ENCODE assay signal across 1 cellular context in genomic region chr20:34621383-34622367, GRCh38.
TF ChIP-seq lines count a peak whose summit lies in the region.

No MANE protein-coding gene starts in this region.

TF ChIP-seq in HepG2, 621 proteins besides CTCF, POLR2A, EP300 and RAD21 (continued from another document and continues in another):
- TF ChIP-seq ZNF576 (CRISPR knock-in tag; IDR thresholded peaks at IDR 0.05) (no peak), ZNF224 (CRISPR knock-in tag; IDR thresholded peaks at IDR 0.05) (peak; percentile 92), ZNF30 (CRISPR knock-in tag; IDR thresholded peaks at IDR 0.05) (no peak; the same call in 1 of the 2 replicates), NR3C1 (CRISPR knock-in tag; IDR thresholded peaks at IDR 0.05) (no peak), SNAPC2 (CRISPR knock-in tag; IDR thresholded peaks at IDR 0.05) (no peak), CHCHD3 (CRISPR knock-in tag; IDR thresholded peaks at IDR 0.05) (no peak), KLF15 (CRISPR knock-in tag; IDR thresholded peaks at IDR 0.05; ENCODE audit: borderline replicate concordance) (no peak; the same call in 1 of the 2 replicates), ZNF562 (CRISPR knock-in tag; IDR thresholded peaks at IDR 0.05; ENCODE audit: borderline replicate concordance) (no peak), SP140L (CRISPR knock-in tag; IDR thresholded peaks at IDR 0.05; ENCODE audit: borderline replicate concordance) (no peak), NFIB (CRISPR knock-in tag; IDR thresholded peaks at IDR 0.05; ENCODE audit: borderline replicate concordance) (no peak), KLF12 (CRISPR knock-in tag; IDR thresholded peaks at IDR 0.05; ENCODE audit: borderline replicate concordance) (peak; percentile 97), ZNF468 (CRISPR knock-in tag; IDR thresholded peaks at IDR 0.05) (no peak), REXO4 (CRISPR knock-in tag; IDR thresholded peaks at IDR 0.05; ENCODE audit: borderline replicate concordance) (no peak), KLF13 (CRISPR knock-in tag; IDR thresholded peaks at IDR 0.05) (no peak), ZNF598 (CRISPR knock-in tag; IDR thresholded peaks at IDR 0.05; ENCODE audit: borderline replicate concordance) (peak; percentile 78), POLR2G (IDR thresholded peaks at IDR 0.05; ENCODE audit: low read depth, low read length) (peak; percentile 49), MLLT10 (CRISPR knock-in tag; IDR thresholded peaks at IDR 0.05) (no peak), SSRP1 (CRISPR knock-in tag; IDR thresholded peaks at IDR 0.05) (peak; percentile 36; the same call in 1 of the 2 replicates), ZNF274 (CRISPR knock-in tag; IDR thresholded peaks at IDR 0.05) (peak; percentile 51; the same call in 1 of the 2 replicates), ZNF460 (CRISPR knock-in tag; IDR thresholded peaks at IDR 0.05; ENCODE audit: borderline replicate concordance) (peak; percentile 52; the same call in 1 of the 2 replicates), PAWR (CRISPR knock-in tag; IDR thresholded peaks at IDR 0.05; ENCODE audit: borderline replicate concordance) (no peak), TEAD2 (CRISPR knock-in tag; IDR thresholded peaks at IDR 0.05) (no peak), JARID2 (CRISPR knock-in tag; IDR thresholded peaks at IDR 0.05; ENCODE audit: insufficient replicate concordance) (no peak), TRAFD1 (CRISPR knock-in tag; IDR thresholded peaks at IDR 0.05; ENCODE audit: borderline replicate concordance) (peak; percentile 73; the same call in 1 of the 2 replicates), HOXA9 (CRISPR knock-in tag; IDR thresholded peaks at IDR 0.05; ENCODE audit: borderline replicate concordance) (0 out of 2 replicates have a peak, but pooled peaks have one; percentile 77), SOX13 (IDR thresholded peaks at IDR 0.05) (peak; percentile 100), SOX13 (CRISPR knock-in tag; conservative IDR thresholded peaks at IDR 0.05 in 1 of 2, IDR thresholded peaks at IDR 0.05 in 1 of 2) (peak in 1 of 2 experiments; percentile 100; a peak in 3 of 4 replicates), POGZ (CRISPR knock-in tag; IDR thresholded peaks at IDR 0.05) (peak; percentile 93), ISL2 (CRISPR knock-in tag; IDR thresholded peaks at IDR 0.05) (peak; percentile 99), ZNF234 (CRISPR knock-in tag; conservative IDR thresholded peaks at IDR 0.05) (no peak), MNT (IDR thresholded peaks at IDR 0.05) (peak; percentile 20; the same call in 1 of the 2 replicates), RFX5 (IDR thresholded peaks at IDR 0.05; ENCODE audit: low read depth, low read length) (no peak), ZNF350 (CRISPR knock-in tag; IDR thresholded peaks at IDR 0.05; ENCODE audit: borderline replicate concordance, low read depth) (peak; percentile 97), PHF21A (CRISPR knock-in tag; IDR thresholded peaks at IDR 0.05) (peak; percentile 98), ZBTB14 (CRISPR knock-in tag; IDR thresholded peaks at IDR 0.05) (no peak), HNRNPH1 (optimal IDR thresholded peaks at IDR 0.05; ENCODE audit: low read depth, low read length) (no peak), ZNF691 (CRISPR knock-in tag; IDR thresholded peaks at IDR 0.05; ENCODE audit: borderline replicate concordance, low read depth) (0 out of 2 replicates have a peak, but pooled peaks have one; percentile 89), MXD3 (CRISPR knock-in tag; IDR thresholded peaks at IDR 0.05) (no peak), TOPORS (CRISPR knock-in tag; IDR thresholded peaks at IDR 0.05) (no peak), ARNTL (CRISPR knock-in tag; IDR thresholded peaks at IDR 0.05) (peak; percentile 93), HMGXB3 (CRISPR knock-in tag; IDR thresholded peaks at IDR 0.05; ENCODE audit: borderline replicate concordance) (peak; percentile 77), ARNT (IDR thresholded peaks at IDR 0.05) (peak; percentile 61; the same call in 1 of the 2 replicates), ZNF276 (CRISPR knock-in tag; IDR thresholded peaks at IDR 0.05; ENCODE audit: low read depth) (0 out of 2 replicates have a peak, but pooled peaks have one; percentile 58), FOXK2 (IDR thresholded peaks at IDR 0.05) (peak; percentile 61; the same call in 1 of the 2 replicates), HNRNPK (IDR thresholded peaks at IDR 0.05; ENCODE audit: low read depth, low read length, poor library complexity, severe bottlenecking) (no peak), HOXA7 (CRISPR knock-in tag; IDR thresholded peaks at IDR 0.05) (no peak), ZHX1 (CRISPR knock-in tag; IDR thresholded peaks at IDR 0.05; ENCODE audit: low read depth) (peak; percentile 94), BCL6 (CRISPR knock-in tag; IDR thresholded peaks at IDR 0.05) (peak; percentile 92), HINFP (CRISPR knock-in tag; IDR thresholded peaks at IDR 0.05; ENCODE audit: low read depth) (no peak), LCORL (IDR thresholded peaks at IDR 0.05) (peak; percentile 83), LCORL (CRISPR knock-in tag; IDR thresholded peaks at IDR 0.05) (peak; percentile 99)
